ENCODE assay signal across 8 cellular contexts in genomic region chr18:58578835-58579560, GRCh38. TPM values are rescaled to one million over a fixed set of nuclear protein-coding genes. Genes with fewer than 3 reads are reported as not detected.
DNase-seq lines count a peak whose midpoint lies in the region; ATAC-seq and TF ChIP-seq lines count a peak whose summit lies in the region.

No MANE protein-coding gene starts in this region.

- H3K23ac ChIP-seq in IMR-90 (ENCODE audit: low read depth, low read length): peak overlapping the region; percentile 99

- peak overlapping the region; percentile 91 for H2BK20ac ChIP-seq in IMR-90 (ENCODE audit: low read depth, low read length)

- peaks cover 9 to 45% of the 10 kb centered on the region in 2 experiments for H3K79me1 ChIP-seq in IMR-90 (ENCODE audit: low read depth in 1 of 2, low read length in 2 of 2)

- H3K4me2 ChIP-seq in IMR-90 (ENCODE audit: low read depth, low read length): peak overlapping the region; percentile 86

- peaks cover 22% of the 10 kb centered on the region for H3K27me3 Mint-ChIP-seq in T-helper 2 cell treated with Interferon-gamma antibody and Interleukin-4, amounts not matched to agents 5 μg/mL and 100 μg/mL, for 36 hours (ENCODE audit: low read depth)

- peak; percentile 15 for TF ChIP-seq RAD21 in IMR-90 (IDR thresholded peaks at IDR 0.05; ENCODE audit: low read length)

- peak overlapping the region; percentile 96 for H2BK120ac ChIP-seq in IMR-90 (ENCODE audit: low read depth, low read length)

- CTCF ChIA-PET in IMR-90 (lab: Yijun Ruan, JAX): no interaction called here

- H3K4me3 Mint-ChIP-seq in T-helper 2 cell treated with Interferon-gamma antibody and Interleukin-4, amounts not matched to agents 5 μg/mL and 100 μg/mL, for 36 hours: no peak overlapping the region

- H3K4me1 Mint-ChIP-seq in T-helper 2 cell treated with Interferon-gamma antibody and Interleukin-4, amounts not matched to agents 5 μg/mL and 100 μg/mL, for 36 hours (ENCODE audit: low read depth): peaks cover 11% of the 10 kb centered on the region

- no peak overlapping the region for H3K27ac Mint-ChIP-seq in T-helper 2 cell treated with Interferon-gamma antibody and Interleukin-4, amounts not matched to agents 5 μg/mL and 100 μg/mL, for 36 hours

- no peaks in the 10 kb centered on the region for H3K9me3 ChIP-seq in IMR-90 (ENCODE audit: control insufficient read depth, insufficient read depth, low read length)
- no peaks in the 10 kb centered on the region for H3K9me3 ChIP-seq in mucosa of descending colon

- H2AK5ac ChIP-seq in IMR-90 (ENCODE audit: low read depth, low read length): peak overlapping the region; percentile 96

- TF ChIP-seq CTCF in IMR-90 (conservative IDR thresholded peaks at IDR 0.05; ENCODE audit: low read depth, low read length) (no peak), mucosa of descending colon (IDR thresholded peaks at IDR 0.05) (no peak)

- H3K36me3 ChIP-seq in IMR-90 (ENCODE audit: control insufficient read depth, insufficient read depth, low read length) (peaks cover 6% of the 10 kb centered on the region), mucosa of descending colon (ENCODE audit: low read depth) (no peaks in the 10 kb centered on the region)

- H2AFZ ChIP-seq in IMR-90 (replicated peaks; ENCODE audit: low read length, poor library complexity): peak overlapping the region; percentile 82

- H2AK9ac ChIP-seq in IMR-90 (replicated peaks; ENCODE audit: low read depth, low read length, poor library complexity): peak overlapping the region; percentile 95

- peak overlapping the region; percentile 92 for H3K9ac ChIP-seq in IMR-90 (ENCODE audit: low read depth, low read length)

- in situ Hi-C loops in IMR-90 (cut with MboI; ENCODE audit: low sequenced_read_pairs): no loop called here

- peak overlapping the region; percentile 97 for H4K91ac ChIP-seq in IMR-90 (ENCODE audit: insufficient read depth, low read depth, low read length)

- H3K56ac ChIP-seq in IMR-90 (ENCODE audit: extremely low read depth, insufficient read depth, low read length): peak overlapping the region; percentile 99

- intact Hi-C loops in IMR-90 (cut with micrococcal nuclease) (loop anchor here (2.0 to 5.0 kb wide), 4 partner anchors 37 to 186 kb away; no protein-coding TSS in a partner anchor), mucosa of descending colon (cut with DNase I, micrococcal nuclease) (no loop called here)

- H3K9me1 ChIP-seq in IMR-90 (ENCODE audit: insufficient read depth, low read length): peaks cover 16% of the 10 kb centered on the region

- ATAC-seq in IMR-90 (ENCODE audit: low read depth) (peak; percentile 28), mucosa of descending colon (peak; percentile 16), GM19397 (IDR thresholded peaks at IDR 0.05; ENCODE audit: unreplicated experiment) (no peak)

- H3K14ac ChIP-seq in IMR-90 (replicated peaks; ENCODE audit: low read depth, low read length): peak overlapping the region; percentile 98

- H3K4me3 ChIP-seq in IMR-90 (ENCODE audit: insufficient read depth, low read depth, low read length) (peak overlapping the region; percentile 57), mucosa of descending colon (no peak overlapping the region)

- no peaks in the 10 kb centered on the region for H3K36me3 Mint-ChIP-seq in T-helper 2 cell treated with Interferon-gamma antibody and Interleukin-4, amounts not matched to agents 5 μg/mL and 100 μg/mL, for 36 hours (ENCODE audit: low read depth)

- peak; percentile 31 for DNase-seq in Ammon's horn (ENCODE audit: low spot score)
- peak; percentile 88 for DNase-seq in IMR-90
- peak; percentile 69 for DNase-seq in dedifferentiated amniotic fluid mesenchymal stem cell (ENCODE audit: extremely low spot score)
- no peak for DNase-seq in mucosa of descending colon
- no peak for DNase-seq in occipital lobe (lab: John Stamatoyannopoulos, UW)
- DNase-seq in cerebellar cortex (ENCODE audit: low spot score): no peak
- DNase-seq in T-helper 2 cell treated with Interferon-gamma antibody and Interleukin-4, amounts not matched to agents 5 μg/mL and 100 μg/mL, for 36 hours (ENCODE audit: low spot score): no peak

- H2BK5ac ChIP-seq in IMR-90 (ENCODE audit: low read depth, low read length, poor library complexity, severe bottlenecking): peak overlapping the region; percentile 97

- H3K27ac ChIP-seq in IMR-90 (ENCODE audit: insufficient read depth, low read length): peak overlapping the region; percentile 93

- dilution Hi-C loops in IMR-90 (cut with HindIII; ENCODE audit: low sequenced_read_pairs, unreplicated experiment): no loop called here

- H3K4ac ChIP-seq in IMR-90 (ENCODE audit: low read depth, low read length): peak overlapping the region; percentile 97

- H4K20me1 ChIP-seq in IMR-90 (ENCODE audit: insufficient read depth, low read length): peaks cover 3% of the 10 kb centered on the region; the same call in 1 of the 2 replicates

- TF ChIP-seq POLR2A in IMR-90 (IDR thresholded peaks at IDR 0.05; ENCODE audit: low read depth, low read length): peak; percentile 85

- H3K27me3 ChIP-seq in IMR-90 (ENCODE audit: control insufficient read depth, insufficient read depth, low read length): no peaks in the 10 kb centered on the region

- H4K8ac ChIP-seq in IMR-90 (ENCODE audit: low read depth in 2 of 2, low read length in 2 of 2): peak overlapping the region; percentile 69 to 96

- WGBS in IMR-90 (ENCODE audit: extremely low coverage in 2 of 2, insufficient read length in 1 of 2), 2 experiments: 3% methylated on average over 3 of the region's 8 CpGs; no CpG with 5 or more reads in 1 of the 2 experiments

- BruUV-seq in IMR-90 (replicated peaks; lab: Mats Ljungman, UMichigan): TSS peak; percentile 54

- peak overlapping the region; percentile 96 for H2BK15ac ChIP-seq in IMR-90 (ENCODE audit: low read depth, low read length)

- peak overlapping the region; percentile 80 for H4K5ac ChIP-seq in IMR-90 (ENCODE audit: low read depth, low read length)

- POLR2A ChIA-PET in IMR-90 (lab: Charles Lee; ENCODE audit: unreplicated experiment): interaction anchor here (1.0 kb wide), 1 partner anchor 93 kb away, joined by 4 read pairs; the partner anchor contains the start of gene MALT1

- H3K4me1 ChIP-seq in IMR-90 (ENCODE audit: control insufficient read depth, insufficient read depth, low read length): peaks cover 22% of the 10 kb centered on the region
- H3K4me1 ChIP-seq in mucosa of descending colon (ENCODE audit: low read depth): no peaks in the 10 kb centered on the region

- H3K9me3 Mint-ChIP-seq in T-helper 2 cell treated with Interferon-gamma antibody and Interleukin-4, amounts not matched to agents 5 μg/mL and 100 μg/mL, for 36 hours: no peaks in the 10 kb centered on the region

- H3K18ac ChIP-seq in IMR-90 (ENCODE audit: low read depth, low read length): peak overlapping the region; percentile 93

TF ChIP-seq in IMR-90, 13 proteins besides CTCF, POLR2A, EP300 and RAD21:
- TF ChIP-seq USF2 (IDR thresholded peaks at IDR 0.05; ENCODE audit: low read depth, low read length): no peak
- no peak for TF ChIP-seq RFX5 (IDR thresholded peaks at IDR 0.05; ENCODE audit: low read depth, low read length)
- TF ChIP-seq FOS (IDR thresholded peaks at IDR 0.05; ENCODE audit: low read depth, low read length): peak; percentile 92
- TF ChIP-seq BHLHE40 (IDR thresholded peaks at IDR 0.05; ENCODE audit: low read depth, low read length): no peak; the same call in 1 of the 2 replicates
- TF ChIP-seq ELK1 (IDR thresholded peaks at IDR 0.05; ENCODE audit: borderline replicate concordance, low read depth, low read length): no peak
- TF ChIP-seq MAFK (IDR thresholded peaks at IDR 0.05; ENCODE audit: low read depth, low read length): no peak; the same call in 1 of the 2 replicates
- TF ChIP-seq SMC3 (IDR thresholded peaks at IDR 0.05; ENCODE audit: low read depth, low read length): no peak
- peak; percentile 82; the same call in 1 of the 2 replicates for TF ChIP-seq CHD1 (IDR thresholded peaks at IDR 0.05; ENCODE audit: low read depth, low read length)
- no peak for TF ChIP-seq NFE2L2 (IDR thresholded peaks at IDR 0.05; ENCODE audit: low read depth, low read length)
- peak; percentile 35; the same call in 1 of the 2 replicates for TF ChIP-seq MXI1 (IDR thresholded peaks at IDR 0.05; ENCODE audit: borderline replicate concordance, low read depth, low read length)
- TF ChIP-seq MAZ (IDR thresholded peaks at IDR 0.05; ENCODE audit: borderline replicate concordance, low read depth, low read length): peak; percentile 49; the same call in 1 of the 2 replicates
- peak; percentile 41 for TF ChIP-seq RCOR1 (IDR thresholded peaks at IDR 0.05; ENCODE audit: insufficient replicate concordance, low read length)
- peak; percentile 68 for TF ChIP-seq CEBPB (IDR thresholded peaks at IDR 0.05; ENCODE audit: low read depth, low read length)
TF ChIP-seq in IMR-90: peak in this region for 6.

RNA-seq across cellular contexts. Expression of gene ALPK2, which starts 49.9 kb away (rescaled TPM):
- total RNA-seq in IMR-90 (2012; rRNA removed) (81.7 and 89.1 TPM in 2 replicates), mucosa of descending colon (under 1 TPM; 0.06 to 0.95 (median 0.46) TPM), occipital lobe (0.47 TPM)
- polyA plus RNA-seq in IMR-90 (2012; rRNA removed): 28.0 and 33.7 TPM in 2 replicates
- polyA plus RNA-seq in IMR-90 (2012; cell fraction: cytosol; rRNA removed): 4.9 and 5.7 TPM in 2 replicates
- 29.8 and 206 TPM in 2 replicates for polyA plus RNA-seq in IMR-90 (2012; cell fraction: nucleus; rRNA removed; ENCODE audit: low replicate concordance)

Comparison
In these comparisons a context has a peak if more than half of its experiments do, and no peak if none do; other contexts are left out.
1. DNase-seq: peak in Ammon's horn (single experiment), IMR-90 (single experiment) and dedifferentiated amniotic fluid mesenchymal stem cell (single experiment); none in mucosa of descending colon (0 of 3), occipital lobe (single experiment), cerebellar cortex (single experiment) and T-helper 2 cell treated with Interferon-gamma antibody and Interleukin-4, amounts not matched to agents 5 μg/mL and 100 μg/mL, for 36 hours (single experiment).
2. RNA of gene ALPK2, which starts 49.9 kb away (total RNA-seq): 81.7 to 89.1 TPM in IMR-90; 0.47 TPM in occipital lobe (single experiment) and 0.06 to 0.95 TPM in mucosa of descending colon; every median in the first group is over 10 times any median in the second.